1 cellular context compared by ENCODE assay signal in genomic region chr1:3504823-3505155, GRCh38.
TF ChIP-seq lines count a peak whose summit lies in the region.

No MANE protein-coding gene starts in this region.

TF ChIP-seq in IMR-90, 13 proteins besides CTCF, POLR2A, EP300 and RAD21 (continued from another document):
- TF ChIP-seq FOS (IDR thresholded peaks at IDR 0.05; ENCODE audit: low read depth, low read length) (no peak), CHD1 (IDR thresholded peaks at IDR 0.05; ENCODE audit: low read depth, low read length) (no peak)
